In genomic region chr16:71479420-71479819, GRCh38 we compare ENCODE assay signal across 11 cellular contexts. TPM values are rescaled to one million over a fixed set of nuclear protein-coding genes. Genes with fewer than 3 reads are reported as not detected.
DNase-seq lines count a peak whose midpoint lies in the region; ATAC-seq and TF ChIP-seq lines count a peak whose summit lies in the region.
"Had no signal": no experiment of that assay in that cellular context is flagged by ENCODE, and none has a peak within 500 bp of the region (broad histone marks: within the 10 kb centered on the region; RNA-seq: fewer than 3 reads in every experiment).

No MANE protein-coding gene starts in this region.

- no peak overlapping the region for H3K4me3 ChIP-seq in GM06990 (replicated peaks; ENCODE audit: low read depth, low read length)
- no peak overlapping the region for H3K4me3 ChIP-seq in mammary epithelial cell (replicated peaks in 1 of 3; ENCODE audit: insufficient read depth in 1 of 3, low read depth in 2 of 3, low read length in 3 of 3)

- H3K27me3 ChIP-seq in GM06990 (replicated peaks; ENCODE audit: control insufficient read depth, insufficient read depth, low read length) = no peaks in the 10 kb centered on the region
- no peaks in the 10 kb centered on the region for H3K27me3 ChIP-seq in mammary epithelial cell (ENCODE audit: insufficient read depth, low read length)

- H3K4me1 Mint-ChIP-seq in nephron progenitor cell = peaks cover 9% of the 10 kb centered on the region
- H3K4me1 Mint-ChIP-seq in effector memory CD8-positive, alpha-beta T cell (ENCODE audit: low read depth in 2 of 2) = peaks cover 7 to 8% of the 10 kb centered on the region in 2 donors

- H3K27ac ChIP-seq in mammary epithelial cell (ENCODE audit: insufficient read depth, low read depth, low read length) = no peak overlapping the region

- dilution Hi-C loops in mammary epithelial cell (cut with HindIII; ENCODE audit: low sequenced_read_pairs) = no loop called here

- no peaks in the 10 kb centered on the region for H4K20me1 ChIP-seq in mammary epithelial cell (ENCODE audit: insufficient read depth, low read length)

- H3K4me2 ChIP-seq in mammary epithelial cell (ENCODE audit: insufficient read depth, low read depth, low read length) = no peak overlapping the region

- no peaks in the 10 kb centered on the region; the same call in 1 of the 2 replicates for H3K36me3 ChIP-seq in GM06990 (ENCODE audit: control insufficient read depth, insufficient read depth, low read length)
- H3K36me3 ChIP-seq in mammary epithelial cell (ENCODE audit: insufficient read depth, low read length) = peaks cover 12% of the 10 kb centered on the region

- CTCF ChIA-PET in mammary epithelial cell (lab: Charles Lee; ENCODE audit: low non-redundant PET) = interaction anchor here (0.5 to 0.8 kb wide), 4 partner anchors 9 to 25 kb away, joined by 4 to 6 read pairs (median 6); no protein-coding TSS in a partner anchor

- ATAC-seq in GM21717 (IDR thresholded peaks at IDR 0.05; ENCODE audit: unreplicated experiment) (no peak), GM19324 (IDR thresholded peaks at IDR 0.05; ENCODE audit: low FRiP score, unreplicated experiment) (no peak)
- no peak for ATAC-seq in effector memory CD8-positive, alpha-beta T cell (replicated peaks)

- no peak overlapping the region for H2AFZ ChIP-seq in mammary epithelial cell (ENCODE audit: low read depth, low read length)

- no peak overlapping the region for H3K9ac ChIP-seq in mammary epithelial cell (ENCODE audit: insufficient read depth, low read length)

- H3K9me3 ChIP-seq in mammary epithelial cell (replicated peaks; ENCODE audit: insufficient read depth, low read length) = peaks cover 15% of the 10 kb centered on the region

- intact Hi-C loops in mammary epithelial cell (cut with micrococcal nuclease) = no loop called here

- no peak overlapping the region for H3K4me3 Mint-ChIP-seq in nephron progenitor cell
- H3K4me3 Mint-ChIP-seq in effector memory CD8-positive, alpha-beta T cell = no peak overlapping the region

- H3K27ac Mint-ChIP-seq in nephron progenitor cell = no peak overlapping the region
- no peak overlapping the region for H3K27ac Mint-ChIP-seq in effector memory CD8-positive, alpha-beta T cell

- peaks cover 12% of the 10 kb centered on the region for H3K36me3 Mint-ChIP-seq in nephron progenitor cell (ENCODE audit: low read depth)
- peaks cover 4% of the 10 kb centered on the region for H3K36me3 Mint-ChIP-seq in effector memory CD8-positive, alpha-beta T cell (ENCODE audit: insufficient read depth)

- H3K79me2 ChIP-seq in mammary epithelial cell (ENCODE audit: insufficient read depth, low read length) = peaks cover 3% of the 10 kb centered on the region

- WGBS in mammary epithelial cell (ENCODE audit: low coverage, missing lambda C conversion rate) = 100% methylated on average over 2 of the region's 3 CpGs

- DNase-seq in GM06990 (ENCODE audit: extremely low read depth, insufficient read length) (no peak), NCI-H1092 (lab: John Stamatoyannopoulos, UW) (peak; percentile 6), mammary epithelial cell (no peak), nephron progenitor cell (peak; percentile 10), dedifferentiated amniotic fluid mesenchymal stem cell (ENCODE audit: extremely low spot score) (no peak)
- DNase-seq in effector memory CD8-positive, alpha-beta T cell = no peak
- DNase-seq: activated T-cell treated with anti-CD3 and anti-CD28 coated beads, Interleukin-2, amount 50 U/mL, for 48 hours had no signal

- in situ Hi-C loops in mammary epithelial cell (cut with MboI; ENCODE audit: low sequenced_read_pairs in 2 of 2) = no loop called here

- no peaks in the 10 kb centered on the region for H3K9me3 Mint-ChIP-seq in nephron progenitor cell
- H3K9me3 Mint-ChIP-seq in effector memory CD8-positive, alpha-beta T cell = no peaks in the 10 kb centered on the region

- H3K4me1 ChIP-seq in mammary epithelial cell (ENCODE audit: insufficient read depth, low read length) = peaks cover 13% of the 10 kb centered on the region

- TF ChIP-seq CTCF in GM06990 (IDR thresholded peaks at IDR 0.05; ENCODE audit: insufficient read depth, low read length, poor library complexity, severe bottlenecking) (peak; percentile 47), mammary epithelial cell (conservative IDR thresholded peaks at IDR 0.05 in 1 of 2, IDR thresholded peaks at IDR 0.05 in 1 of 2; ENCODE audit: extremely low read depth in 1 of 2, insufficient read depth in 1 of 2, low read depth in 1 of 2, low read length in 2 of 2) (peak; percentile 56 to 60), nephron progenitor cell (IDR thresholded peaks at IDR 0.05) (peak; percentile 38)

- no TSS peak for BruUV-seq in mammary epithelial cell (replicated peaks; lab: Mats Ljungman, UMichigan)

- no peaks in the 10 kb centered on the region for H3K27me3 Mint-ChIP-seq in nephron progenitor cell (ENCODE audit: low read depth, poor library complexity)
- H3K27me3 Mint-ChIP-seq in effector memory CD8-positive, alpha-beta T cell = no peaks in the 10 kb centered on the region

RNA-seq across cellular contexts. Expression of gene ZNF19, which starts 9.7 kb away (rescaled TPM):
- 1 to 10 TPM; 3.4 to 5.2 TPM for total RNA-seq in mammary epithelial cell
- 0.97 TPM for polyA plus RNA-seq in mammary epithelial cell
- polyA minus RNA-seq in mammary epithelial cell = 4.3 TPM

RNA-seq across cellular contexts. Expression of gene ZNF23, which starts 17.4 kb away (rescaled TPM):
- total RNA-seq in mammary epithelial cell = 10 to 100 TPM in 1 of 2 donors, 1 to 10 TPM in 1; 6.2 to 16.2 TPM
- polyA plus RNA-seq in mammary epithelial cell = 3.8 TPM
- 1.5 TPM for polyA minus RNA-seq in mammary epithelial cell

RNA-seq across cellular contexts. Expression of gene TLE7, which starts 37.6 kb away (rescaled TPM):
- total RNA-seq in mammary epithelial cell = not detected
- not detected for polyA plus RNA-seq in mammary epithelial cell
- not detected for polyA minus RNA-seq in mammary epithelial cell
- total RNA-seq: mononuclear cell, temporal lobe had no signal

RNA-seq across cellular contexts. Expression of gene CHST4, which starts 46.8 kb away (rescaled TPM):
- under 1 TPM; 0.17 to 0.24 TPM for total RNA-seq in mammary epithelial cell
- 0.85 TPM for polyA plus RNA-seq in mammary epithelial cell
- polyA minus RNA-seq in mammary epithelial cell = not detected
- total RNA-seq: mononuclear cell had no signal

Comparison
In these comparisons a context has a peak if more than half of its experiments do, and no peak if none do; other contexts are left out.
1. DNase-seq: peak in NCI-H1092 (single experiment) and nephron progenitor cell (single experiment); none in GM06990 (single experiment), mammary epithelial cell (single experiment), dedifferentiated amniotic fluid mesenchymal stem cell (single experiment) and effector memory CD8-positive, alpha-beta T cell (0 of 3).
2. Peak in every context shown above with its lines, with median percentiles within 50 percentile points of each other: CTCF ChIP-seq.